Comparison of ENCODE assay signal across 8 cellular contexts in genomic region chr20:43457640-43458421, GRCh38.
DNase-seq lines count a peak whose midpoint lies in the region; FAIRE-seq and TF ChIP-seq lines count a peak whose summit lies in the region.

Gene SRSF6, plus strand, starts transcription at chr20:43457896. Its CDS starts 138 bp downstream, at chr20:43458034.

- peak; percentile 98 for TF ChIP-seq POLR2A in H54 (IDR thresholded peaks at IDR 0.05; ENCODE audit: low read depth, low read length)

- H3K27me3 ChIP-seq in neuron (ENCODE audit: insufficient read depth, low read length) = no peaks in the 10 kb centered on the region

- H2AFZ ChIP-seq in neuron (ENCODE audit: low read depth, low read length) = peak within 1 kb of the TSS; percentile 99

- peak within 1 kb of the TSS; percentile 79 to 88 for H3K4me3 ChIP-seq in foreskin fibroblast (ENCODE audit: low read depth in 1 of 2, low read length in 2 of 2)
- peak within 1 kb of the TSS; percentile 89 for H3K4me3 ChIP-seq in neuron (ENCODE audit: low read length)

- FAIRE-seq in H54 (lab: Jason Lieb, UNC) = no peak

- H3K9me3 ChIP-seq in ES-I3 (ENCODE audit: control insufficient read depth, insufficient read depth, low read length) (no peaks in the 10 kb centered on the region), neuron (ENCODE audit: low read length) (no peaks in the 10 kb centered on the region)

- H3K9ac ChIP-seq in ES-I3 (ENCODE audit: low read depth, low read length) = peak within 1 kb of the TSS; percentile 98

- H3K36me3 ChIP-seq in ES-I3 (ENCODE audit: insufficient read depth, low read length) (peaks cover 28% of the 10 kb centered on the region), neuron (ENCODE audit: insufficient read depth, low read length) (peaks cover 39% of the 10 kb centered on the region)

- TF ChIP-seq CTCF in foreskin fibroblast (IDR thresholded peaks at IDR 0.05; ENCODE audit: low read depth, low read length) = no peak

- DNase-seq in H54 (ENCODE audit: insufficient read length, low spot score) = peak; percentile 85
- DNase-seq in LoVo (ENCODE audit: low spot score) = peak; percentile 87
- DNase-seq in SHP77 treated with DMSO at 0.1 percent for 48 hours (lab: John Stamatoyannopoulos, UW) = peak; percentile 93
- peak; percentile 92 for DNase-seq in activated gamma-delta T cell treated with Interleukin-2 at 50 U/mL for 16 hours
- DNase-seq in foreskin fibroblast = peak; percentile 89 to 97
- peak; percentile 81 for DNase-seq in stromal cell of bone marrow (ENCODE audit: low read depth)

- H3K4me1 ChIP-seq in ES-I3 (ENCODE audit: insufficient read depth, low read length) = no peaks in the 10 kb centered on the region
- H3K4me1 ChIP-seq in neuron (ENCODE audit: insufficient read depth, low read length) = peaks cover 5% of the 10 kb centered on the region

Comparison
In these comparisons a context has a peak if more than half of its experiments do, and no peak if none do; other contexts are left out.
1. Peak in every context shown above with its lines: DNase-seq and H3K4me3 ChIP-seq.